In genomic region chr10:60943372-60944158, GRCh38 we compare ENCODE assay signal across 8 cellular contexts.
DNase-seq lines count a peak whose midpoint lies in the region; ATAC-seq and TF ChIP-seq lines count a peak whose summit lies in the region.

No MANE protein-coding gene starts in this region.

- in situ Hi-C loops in GM13977 (cut with MboI; ENCODE audit: low pct_unique_long_range_greater_than_20kb, low sequenced_read_pairs, unreplicated experiment) (no loop called here), astrocyte of the cerebellum (cut with HindIII; ENCODE audit: low sequenced_read_pairs) (no loop called here)

- H3K9me2 ChIP-seq in OCI-LY1 (ENCODE audit: low read depth, low read length) = no peaks in the 10 kb centered on the region

- H3K9me3 ChIP-seq in OCI-LY1 (ENCODE audit: low read length) = no peaks in the 10 kb centered on the region

- ATAC-seq in HG03066 (IDR thresholded peaks at IDR 0.05; ENCODE audit: low read depth, unreplicated experiment) (peak; percentile 22), HG03571 (IDR thresholded peaks at IDR 0.05; ENCODE audit: unreplicated experiment) (no peak)

- no peaks in the 10 kb centered on the region for H3K36me3 ChIP-seq in OCI-LY1 (ENCODE audit: insufficient read depth, low read length)

- peak overlapping the region; percentile 74 for H3K4me3 ChIP-seq in AG04449 (ENCODE audit: low read depth, low read length)
- peak overlapping the region; percentile 16 for H3K4me3 ChIP-seq in OCI-LY1 (ENCODE audit: low read depth, low read length, poor library complexity, severe bottlenecking)
- H3K4me3 ChIP-seq in astrocyte of the cerebellum (ENCODE audit: low read depth, low read length) = peak overlapping the region; percentile 71

- no peak overlapping the region for H3K9ac ChIP-seq in OCI-LY1 (ENCODE audit: low read length)

- CTCF ChIA-PET in AG04449 (lab: Yijun Ruan, JAX) = interaction anchor here (0.9 to 1.7 kb wide), 2 partner anchors 35 to 124 kb away, joined by 3 to 8 read pairs; no protein-coding TSS in a partner anchor

- H3K27ac ChIP-seq in OCI-LY1 (ENCODE audit: low read depth, low read length, poor library complexity, severe bottlenecking) = no peak overlapping the region

- no peaks in the 10 kb centered on the region for H4K20me1 ChIP-seq in OCI-LY1 (ENCODE audit: insufficient read depth, low read length)

- no peaks in the 10 kb centered on the region for H3K79me2 ChIP-seq in OCI-LY1 (ENCODE audit: insufficient read depth, low read length)

- no peaks in the 10 kb centered on the region for H3K4me1 ChIP-seq in OCI-LY1 (ENCODE audit: insufficient read depth, low read length, severe bottlenecking)

- no peaks in the 10 kb centered on the region for H3K27me3 ChIP-seq in OCI-LY1 (ENCODE audit: insufficient read depth, low read length)

- no peak for TF ChIP-seq CTCF in AG04449 (IDR thresholded peaks at IDR 0.05; ENCODE audit: insufficient read depth, low read length, missing control alignments)
- TF ChIP-seq CTCF in GM13977 (IDR thresholded peaks at IDR 0.05; ENCODE audit: extremely low read depth, insufficient read depth, missing control alignments) = no peak
- TF ChIP-seq CTCF in OCI-LY1 (IDR thresholded peaks at IDR 0.05; ENCODE audit: low read length) = no peak
- TF ChIP-seq CTCF in astrocyte of the cerebellum (IDR thresholded peaks at IDR 0.05; ENCODE audit: low read depth, low read length, missing control alignments) = no peak

- DNase-seq in AG04449 (ENCODE audit: low read depth, low spot score) (no peak), GM13977 (ENCODE audit: low spot score) (peak; percentile 40), astrocyte of the cerebellum (ENCODE audit: low read depth) (no peak), hepatic stellate cell (ENCODE audit: low spot score) (peak; percentile 51), pons (ENCODE audit: low spot score) (peak; percentile 72)

- POLR2A ChIA-PET in AG04449 (lab: Yijun Ruan, JAX) = interaction anchor here (0.7 to 0.9 kb wide), 2 partner anchors 13 to 26 kb away, joined by 3 to 5 read pairs; no protein-coding TSS in a partner anchor

- no peaks in the 10 kb centered on the region for H3F3A ChIP-seq in OCI-LY1 (ENCODE audit: insufficient read depth, low read length)

- no peak overlapping the region for H2AFZ ChIP-seq in OCI-LY1 (ENCODE audit: low read length)

- H3K4me2 ChIP-seq in OCI-LY1 (ENCODE audit: low read length) = 0 out of 2 replicates have a peak overlapping the region, but pooled peaks have one; percentile 17

Comparison
In these comparisons a context has a peak if more than half of its experiments do, and no peak if none do; other contexts are left out.
1. DNase-seq: peak in GM13977 (single experiment), hepatic stellate cell (single experiment) and pons (single experiment); none in AG04449 (single experiment) and astrocyte of the cerebellum (single experiment).
2. H3K4me3 ChIP-seq: peak in every context shown above with its lines; median percentile 74 in AG04449; 71 in astrocyte of the cerebellum; 16 in OCI-LY1.